Comparison of ENCODE assay signal across 9 cellular contexts in genomic region chr16:72989203-72989991, GRCh38. TPM values are rescaled to one million over a fixed set of nuclear protein-coding genes. Genes with fewer than 3 reads are reported as not detected.
DNase-seq lines count a peak whose midpoint lies in the region; TF ChIP-seq lines count a peak whose summit lies in the region.
"Had no signal": no experiment of that assay in that cellular context is flagged by ENCODE, and none has a peak within 500 bp of the region (broad histone marks: within the 10 kb centered on the region; RNA-seq: fewer than 3 reads in every experiment).

No MANE protein-coding gene starts in this region.

- no peaks in the 10 kb centered on the region for H3K9me3 ChIP-seq in hepatocyte (ENCODE audit: low read depth)
- no peaks in the 10 kb centered on the region for H3K9me3 ChIP-seq in subcutaneous abdominal adipose tissue (ENCODE audit: control insufficient read depth in 5 of 5, low read length in 5 of 5)

- H3K9ac ChIP-seq in subcutaneous abdominal adipose tissue (ENCODE audit: low read length in 5 of 5), result peak overlapping the region in 1 of 5 donors; percentile 70

- H3K4me2 ChIP-seq in hepatocyte, result peak overlapping the region; percentile 65

- DNase-seq in HCEC 1CT (peak; percentile 90), hepatocyte (ENCODE audit: low spot score) (no peak), GDM1 (lab: John Stamatoyannopoulos, UW) (no peak), amygdala (lab: John Stamatoyannopoulos, UW) (no peak), cerebellar nuclear complex (lab: John Stamatoyannopoulos, UW) (no peak)
- no peak for DNase-seq in stimulated activated CD4-positive, alpha-beta T cell treated with anti-CD3 and anti-CD28 coated beads, Interleukin-4, amount 100 ng/mL, for 1 hour
- DNase-seq: activated CD4-positive, alpha-beta memory T cell treated with anti-CD3 and anti-CD28 coated beads for 36 hours had no signal

- H3K27me3 ChIP-seq in hepatocyte (no peaks in the 10 kb centered on the region), subcutaneous abdominal adipose tissue (ENCODE audit: control insufficient read depth in 5 of 5, insufficient read depth in 4 of 5, low read length in 5 of 5) (no peaks in the 10 kb centered on the region)

- H3K79me2 ChIP-seq in hepatocyte, result peaks cover 100% of the 10 kb centered on the region

- peaks cover 68% of the 10 kb centered on the region for H3K4me1 ChIP-seq in hepatocyte (ENCODE audit: insufficient read depth)
- H3K4me1 ChIP-seq in subcutaneous abdominal adipose tissue (ENCODE audit: control insufficient read depth in 5 of 5, insufficient read depth in 5 of 5, low read length in 5 of 5), result peaks cover 7 to 63% (median 42%) of the 10 kb centered on the region in 5 donors

- H4K20me1 ChIP-seq in hepatocyte (ENCODE audit: insufficient read depth, poor library complexity, severe bottlenecking), result peaks cover 5% of the 10 kb centered on the region

- 77 to 79% (median 78%) methylated on average over 9 of the region's 9 CpGs for WGBS in adipose tissue, 3 donors
- WGBS in hepatocyte (ENCODE audit: low lambda C conversion rate, missing lambda C conversion rate), result 87% methylated on average over 9 of the region's 9 CpGs

- H2AFZ ChIP-seq in hepatocyte, result no peak overlapping the region

- peak overlapping the region; percentile 43 for H3K27ac ChIP-seq in adipose tissue (ENCODE audit: low read depth, low read length)
- peak overlapping the region; percentile 76 for H3K27ac ChIP-seq in hepatocyte
- peak overlapping the region; percentile 78 for H3K27ac ChIP-seq in subcutaneous abdominal adipose tissue (ENCODE audit: low read depth, low read length)

- no peak for TF ChIP-seq CTCF in hepatocyte (IDR thresholded peaks at IDR 0.05; ENCODE audit: poor library complexity)

- no peaks in the 10 kb centered on the region for H3K9me2 ChIP-seq in hepatocyte (replicated peaks; ENCODE audit: insufficient read depth)

- H3K36me3 ChIP-seq in hepatocyte (replicated peaks; ENCODE audit: insufficient read depth, low read depth) (no peaks in the 10 kb centered on the region), subcutaneous abdominal adipose tissue (ENCODE audit: control insufficient read depth in 5 of 5, insufficient read depth in 5 of 5, low read length in 5 of 5) (no peaks in the 10 kb centered on the region)

- no peak overlapping the region for H3K4me3 ChIP-seq in hepatocyte
- H3K4me3 ChIP-seq in subcutaneous abdominal adipose tissue (ENCODE audit: low read depth in 1 of 5, low read length in 5 of 5), result peak overlapping the region in 2 of 5 donors; percentile 24 to 49

RNA-seq across cellular contexts. Expression of gene ZFHX3, which starts 58.5 kb away (rescaled TPM):
- 1 to 10 TPM; 2.0 to 5.4 (median 2.5) TPM for polyA plus RNA-seq in adipose tissue
- total RNA-seq in hepatocyte, result 11.5 and 11.6 TPM in 2 replicates
- 6.4 and 10.9 TPM in 2 replicates for polyA plus RNA-seq in hepatocyte
